ENCODE assay signal across 1 cellular context in genomic region chr5:98845878-98846277, GRCh38.
TF ChIP-seq lines count a peak whose summit lies in the region.

No MANE protein-coding gene starts in this region.

TF ChIP-seq in H1, 55 proteins besides CTCF, POLR2A, EP300 and RAD21:
- TF ChIP-seq BACH1 (IDR thresholded peaks at IDR 0.05; ENCODE audit: low read length) = no peak
- TF ChIP-seq EZH2 (IDR thresholded peaks at IDR 0.05; ENCODE audit: low read depth, low read length, severe bottlenecking) = no peak
- TF ChIP-seq TAF1 (IDR thresholded peaks at IDR 0.05; ENCODE audit: low read depth, low read length) = no peak
- no peak for TF ChIP-seq EGR1 (IDR thresholded peaks at IDR 0.05; ENCODE audit: borderline replicate concordance, low read depth, low read length)
- TF ChIP-seq HDAC2 (IDR thresholded peaks at IDR 0.05; ENCODE audit: borderline replicate concordance in 1 of 2, low read depth in 2 of 2, low read length in 2 of 2) = no peak
- no peak for TF ChIP-seq JUND (IDR thresholded peaks at IDR 0.05; ENCODE audit: low read length)
- no peak for TF ChIP-seq ATF3 (IDR thresholded peaks at IDR 0.05; ENCODE audit: insufficient read depth, low read depth, low read length)
- TF ChIP-seq RNF2 (IDR thresholded peaks at IDR 0.05; ENCODE audit: borderline replicate concordance, low read depth, low read length, missing control alignments, poor library complexity, severe bottlenecking) = no peak
- TF ChIP-seq CHD1 (IDR thresholded peaks at IDR 0.05; ENCODE audit: low read depth, low read length) = no peak
- no peak for TF ChIP-seq POLR2AphosphoS5 (IDR thresholded peaks at IDR 0.05; ENCODE audit: low read depth, low read length)
- TF ChIP-seq SP2 (IDR thresholded peaks at IDR 0.05; ENCODE audit: low read length) = no peak
- no peak for TF ChIP-seq KDM1A (IDR thresholded peaks at IDR 0.05; ENCODE audit: borderline replicate concordance, low read length)
- TF ChIP-seq CHD2 (IDR thresholded peaks at IDR 0.05; ENCODE audit: low read length) = no peak
- no peak for TF ChIP-seq ZNF274 (IDR thresholded peaks at IDR 0.05; ENCODE audit: borderline replicate concordance, extremely low read depth, low read length)
